Comparison of ENCODE assay signal across 1 cellular context in the genomic region with DNA sequence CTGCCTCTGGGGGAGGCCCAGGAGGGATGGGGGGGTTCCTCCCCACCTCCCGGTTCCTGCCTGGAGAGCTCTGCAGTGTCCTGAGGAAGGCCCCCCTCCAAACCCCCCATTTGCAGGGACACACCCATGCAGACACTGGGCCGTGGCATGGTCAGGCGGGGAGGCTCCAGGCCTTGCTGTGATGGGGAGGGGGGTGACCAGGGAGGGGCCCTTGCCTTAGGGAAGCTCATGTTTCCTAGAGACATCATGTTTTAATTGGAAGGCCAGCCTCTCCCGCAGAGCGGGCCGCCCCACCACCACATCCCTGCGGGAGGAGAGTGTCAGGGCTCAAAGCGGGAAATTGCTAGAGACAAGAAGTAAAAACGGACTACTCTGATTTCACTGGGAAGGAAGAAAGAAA.
TF ChIP-seq lines count a peak whose summit lies in the region.

No MANE protein-coding gene starts in this region.

TF ChIP-seq in HEK293, 187 proteins besides CTCF, POLR2A, EP300 and RAD21 (continued from another document):
- no peak for TF ChIP-seq ZBTB44 (tag by site-specific recombination; IDR thresholded peaks at IDR 0.05)
- TF ChIP-seq, protein P1, sequence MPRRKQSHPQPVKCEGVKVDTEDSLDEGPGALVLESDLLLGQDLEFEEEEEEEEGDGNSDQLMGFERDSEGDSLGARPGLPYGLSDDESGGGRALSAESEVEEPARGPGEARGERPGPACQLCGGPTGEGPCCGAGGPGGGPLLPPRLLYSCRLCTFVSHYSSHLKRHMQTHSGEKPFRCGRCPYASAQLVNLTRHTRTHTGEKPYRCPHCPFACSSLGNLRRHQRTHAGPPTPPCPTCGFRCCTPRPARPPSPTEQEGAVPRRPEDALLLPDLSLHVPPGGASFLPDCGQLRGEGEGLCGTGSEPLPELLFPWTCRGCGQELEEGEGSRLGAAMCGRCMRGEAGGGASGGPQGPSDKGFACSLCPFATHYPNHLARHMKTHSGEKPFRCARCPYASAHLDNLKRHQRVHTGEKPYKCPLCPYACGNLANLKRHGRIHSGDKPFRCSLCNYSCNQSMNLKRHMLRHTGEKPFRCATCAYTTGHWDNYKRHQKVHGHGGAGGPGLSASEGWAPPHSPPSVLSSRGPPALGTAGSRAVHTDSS (tag by site-specific recombination; IDR thresholded peaks at IDR 0.05) = no peak
- TF ChIP-seq ZBTB10 (tag by site-specific recombination; IDR thresholded peaks at IDR 0.05) = no peak
- TF ChIP-seq, protein P2, sequence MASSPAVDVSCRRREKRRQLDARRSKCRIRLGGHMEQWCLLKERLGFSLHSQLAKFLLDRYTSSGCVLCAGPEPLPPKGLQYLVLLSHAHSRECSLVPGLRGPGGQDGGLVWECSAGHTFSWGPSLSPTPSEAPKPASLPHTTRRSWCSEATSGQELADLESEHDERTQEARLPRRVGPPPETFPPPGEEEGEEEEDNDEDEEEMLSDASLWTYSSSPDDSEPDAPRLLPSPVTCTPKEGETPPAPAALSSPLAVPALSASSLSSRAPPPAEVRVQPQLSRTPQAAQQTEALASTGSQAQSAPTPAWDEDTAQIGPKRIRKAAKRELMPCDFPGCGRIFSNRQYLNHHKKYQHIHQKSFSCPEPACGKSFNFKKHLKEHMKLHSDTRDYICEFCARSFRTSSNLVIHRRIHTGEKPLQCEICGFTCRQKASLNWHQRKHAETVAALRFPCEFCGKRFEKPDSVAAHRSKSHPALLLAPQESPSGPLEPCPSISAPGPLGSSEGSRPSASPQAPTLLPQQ (tag by site-specific recombination; IDR thresholded peaks at IDR 0.05) = no peak
- TF ChIP-seq ZNF600 (tag by site-specific recombination; IDR thresholded peaks at IDR 0.05) = no peak
- TF ChIP-seq ZBTB48 (tag by site-specific recombination; IDR thresholded peaks at IDR 0.05) = no peak
- TF ChIP-seq ZNF426 (tag by site-specific recombination; IDR thresholded peaks at IDR 0.05) = no peak
- TF ChIP-seq ZNF610 (tag by site-specific recombination; IDR thresholded peaks at IDR 0.05; ENCODE audit: borderline replicate concordance) = no peak
- TF ChIP-seq KLF16 (tag by site-specific recombination; IDR thresholded peaks at IDR 0.05) = no peak
- TF ChIP-seq ZBTB20 (tag by site-specific recombination; IDR thresholded peaks at IDR 0.05) = no peak
- TF ChIP-seq ZNF558 (tag by site-specific recombination; IDR thresholded peaks at IDR 0.05) = no peak
- TF ChIP-seq GLIS2 (tag by site-specific recombination; IDR thresholded peaks at IDR 0.05) = peak; percentile 60; the same call in 1 of the 2 replicates
- no peak for TF ChIP-seq ZNF747 (tag by site-specific recombination; IDR thresholded peaks at IDR 0.05)
- no peak for TF ChIP-seq KLF8 (tag by site-specific recombination; IDR thresholded peaks at IDR 0.05)
- no peak for TF ChIP-seq ZNF776 (tag by site-specific recombination; IDR thresholded peaks at IDR 0.05; ENCODE audit: borderline replicate concordance)
